ENCODE assay signal across 8 cellular contexts in genomic region chr13:109787135-109787954, GRCh38. TPM values are rescaled to one million over a fixed set of nuclear protein-coding genes. Genes with fewer than 3 reads are reported as not detected.
DNase-seq lines count a peak whose midpoint lies in the region; ATAC-seq, FAIRE-seq and TF ChIP-seq lines count a peak whose summit lies in the region.

No MANE protein-coding gene starts in this region.

- no peak for FAIRE-seq in kidney (lab: Jason Lieb, UNC)

- no peaks in the 10 kb centered on the region for H3K27me3 Mint-ChIP-seq in CD14-positive monocyte (ENCODE audit: low read depth in 3 of 3)
- H3K27me3 Mint-ChIP-seq in stimulated activated naive B cell treated with anti-CD40 and anti-IgM and Interleukin-4, amounts not matched to agents 10 μg/mL and 1 μg/mL and 100 μg/mL, for 72 hours: peaks cover 0 to 5% of the 10 kb centered on the region in 2 donors

- H3K4me3 Mint-ChIP-seq in CD14-positive monocyte: peak overlapping the region; percentile 87 to 93
- H3K4me3 Mint-ChIP-seq in stimulated activated naive B cell treated with anti-CD40 and anti-IgM and Interleukin-4, amounts not matched to agents 10 μg/mL and 1 μg/mL and 100 μg/mL, for 72 hours: peak overlapping the region; percentile 88 to 89

- peaks cover 0 to 6% of the 10 kb centered on the region in 2 donors for H3K4me1 ChIP-seq in kidney (ENCODE audit: control insufficient read depth in 1 of 2, insufficient read depth in 1 of 2, low read depth in 1 of 2, low read length in 2 of 2)

- peaks cover 0 to 7% (median 2%) of the 10 kb centered on the region in 7 donors for H3K9me3 Mint-ChIP-seq in CD14-positive monocyte
- H3K9me3 Mint-ChIP-seq in stimulated activated naive B cell treated with anti-CD40 and anti-IgM and Interleukin-4, amounts not matched to agents 10 μg/mL and 1 μg/mL and 100 μg/mL, for 72 hours: peaks cover 0 to 1% of the 10 kb centered on the region in 2 donors

- peaks cover 5 to 13% of the 10 kb centered on the region in 2 donors for H3K36me3 Mint-ChIP-seq in CD14-positive monocyte
- peaks cover 0 to 5% of the 10 kb centered on the region in 2 donors for H3K36me3 Mint-ChIP-seq in stimulated activated naive B cell treated with anti-CD40 and anti-IgM and Interleukin-4, amounts not matched to agents 10 μg/mL and 1 μg/mL and 100 μg/mL, for 72 hours

- peak overlapping the region in 6 of 7 donors; percentile 76 to 91 (median 84) for H3K27ac Mint-ChIP-seq in CD14-positive monocyte
- H3K27ac Mint-ChIP-seq in stimulated activated naive B cell treated with anti-CD40 and anti-IgM and Interleukin-4, amounts not matched to agents 10 μg/mL and 1 μg/mL and 100 μg/mL, for 72 hours: peak overlapping the region; percentile 51

- H3K36me3 ChIP-seq in KOPT-K1 (ENCODE audit: insufficient read depth, low read length) (no peaks in the 10 kb centered on the region), kidney (ENCODE audit: control insufficient read depth in 1 of 2, insufficient read depth in 2 of 2, low read length in 2 of 2) (no peaks in the 10 kb centered on the region)

- ATAC-seq in GM19463 (IDR thresholded peaks at IDR 0.05; ENCODE audit: unreplicated experiment): peak; percentile 2
- ATAC-seq in SK-N-SH treated with all-trans-retinoic acid at 6 μM for 48 hours: peak; percentile 33
- ATAC-seq in stimulated activated naive B cell treated with anti-CD40 and anti-IgM and Interleukin-4, amounts not matched to agents 10 μg/mL and 1 μg/mL and 100 μg/mL, for 72 hours (replicated peaks): peak; percentile 1 to 2

- intact Hi-C loops in CD14-positive monocyte (cut with micrococcal nuclease) (loop anchor here (5.0 to 10.0 kb wide), 4 partner anchors 73 to 623 kb away; no protein-coding TSS in a partner anchor), kidney (cut with DNase I) (no loop called here)

- H3K27ac ChIP-seq in KOPT-K1 (ENCODE audit: low read depth, low read length, poor library complexity, severe bottlenecking) (peak overlapping the region; percentile 95), kidney (ENCODE audit: low read depth in 2 of 2, low read length in 2 of 2) (peak overlapping the region; percentile 80 to 81)

- H3K9me3 ChIP-seq in KOPT-K1 (ENCODE audit: insufficient read depth, low read length, poor library complexity, severe bottlenecking) (no peaks in the 10 kb centered on the region), kidney (ENCODE audit: control insufficient read depth in 1 of 2, low read length in 2 of 2) (no peaks in the 10 kb centered on the region)

- H3K4me3 ChIP-seq in kidney (ENCODE audit: low read length in 2 of 2): peak overlapping the region; percentile 49 to 68

- TF ChIP-seq CTCF in CD14-positive monocyte (IDR thresholded peaks at IDR 0.05) (no peak), kidney (IDR thresholded peaks at IDR 0.05; ENCODE audit: borderline replicate concordance, extremely low read depth, insufficient read depth) (no peak)

- H3K4me1 Mint-ChIP-seq in CD14-positive monocyte: peaks cover 37% of the 10 kb centered on the region
- peaks cover 4 to 5% of the 10 kb centered on the region in 2 donors for H3K4me1 Mint-ChIP-seq in stimulated activated naive B cell treated with anti-CD40 and anti-IgM and Interleukin-4, amounts not matched to agents 10 μg/mL and 1 μg/mL and 100 μg/mL, for 72 hours

- H3K9ac ChIP-seq in kidney (ENCODE audit: low read length in 2 of 2): peak overlapping the region; percentile 73

- no peak for DNase-seq in CD14-positive monocyte (ENCODE audit: low spot score)
- peak; percentile 21 for DNase-seq in central memory CD4-positive, alpha-beta T cell
- DNase-seq in kidney: peak; percentile 80
- DNase-seq in stimulated activated naive B cell treated with anti-CD40 and anti-IgM and Interleukin-4, amounts not matched to agents 10 μg/mL and 1 μg/mL and 100 μg/mL, for 72 hours: no peak
- DNase-seq in mesenteric fat pad (ENCODE audit: low spot score): no peak

TF ChIP-seq in SK-N-SH treated with all-trans-retinoic acid at 6 μM for 48 hours, 23 proteins besides CTCF, POLR2A, EP300 and RAD21:
- TF ChIP-seq PATZ1 (CRISPR knock-in tag; IDR thresholded peaks at IDR 0.05; ENCODE audit: borderline replicate concordance): peak; percentile 68; the same call in 1 of the 2 replicates
- TF ChIP-seq SNAI2 (CRISPR knock-in tag; IDR thresholded peaks at IDR 0.05): no peak

RNA-seq across cellular contexts. Expression of gene IRS2, which starts 1.0 kb away (rescaled TPM):
- polyA plus RNA-seq in CD14-positive monocyte (1 to 10 TPM; 2.4 to 3.5 TPM), kidney (ENCODE audit: insufficient read depth, low read depth, low replicate concordance) (2.1 TPM)
- total RNA-seq in kidney (12.9 TPM), mesenteric fat pad (97.3 TPM)

Comparison
In these comparisons a context has a peak if more than half of its experiments do, and no peak if none do; other contexts are left out.
1. DNase-seq: peak in central memory CD4-positive, alpha-beta T cell (single experiment) and kidney (single experiment); none in CD14-positive monocyte (single experiment), stimulated activated naive B cell treated with anti-CD40 and anti-IgM and Interleukin-4, amounts not matched to agents 10 μg/mL and 1 μg/mL and 100 μg/mL, for 72 hours (single experiment) and mesenteric fat pad (single experiment).
2. Peak in every context shown above with its lines, with median percentiles within 50 percentile points of each other: ATAC-seq.